ENCODE assay signal across 33 cellular contexts in the genomic region with DNA sequence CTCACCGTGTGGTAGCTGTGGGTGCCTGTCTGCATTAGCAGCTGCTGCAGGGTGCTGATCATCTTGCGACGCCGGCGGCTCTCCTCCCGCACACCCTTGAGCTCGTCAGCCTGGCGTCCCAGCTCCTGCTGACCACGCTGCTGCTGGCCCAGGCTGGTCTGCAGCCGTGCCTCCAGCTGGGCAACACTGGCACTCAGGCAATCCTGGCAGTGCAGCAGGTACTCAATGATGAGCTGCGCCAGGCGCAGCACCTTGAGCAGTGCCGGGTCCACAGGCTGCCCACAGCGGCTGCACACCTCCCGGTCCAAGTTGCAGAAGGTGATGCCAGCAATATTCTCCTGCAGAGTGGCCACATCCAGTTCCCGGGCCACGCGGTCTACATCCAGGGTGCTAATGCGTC. TPM values are rescaled to one million over a fixed set of nuclear protein-coding genes. Genes with fewer than 3 reads are reported as not detected.
"Had no signal": no experiment of that assay in that cellular context is flagged by ENCODE, and none has a peak within 500 bp of the region (broad histone marks: within the 10 kb centered on the region; RNA-seq: fewer than 3 reads in every experiment).

No MANE protein-coding gene starts in this region.

- H3K27me3 ChIP-seq: colonic mucosa, esophagus squamous epithelium, gastrocnemius medialis, heart right ventricle, left lung had no signal

- H3K27ac Mint-ChIP-seq: dendritic cell treated with granulocyte-macrophage colony-stimulating factor and Interleukin-4, amounts not matched to agents 40 ng/mL and 50 ng/mL, for 4 days; effector memory CD8-positive, alpha-beta T cell; endodermal cell; mesothelial cell of epicardium had no signal

- H3K9me3 ChIP-seq: colonic mucosa, esophagus squamous epithelium, gastrocnemius medialis, heart right ventricle, left lung, lower lobe of right lung, mucosa of descending colon had no signal

- H3K9me3 Mint-ChIP-seq: dendritic cell treated with granulocyte-macrophage colony-stimulating factor and Interleukin-4, amounts not matched to agents 40 ng/mL and 50 ng/mL, for 4 days; effector memory CD8-positive, alpha-beta T cell; endodermal cell; mesothelial cell of epicardium had no signal

- ATAC-seq: effector memory CD8-positive, alpha-beta T cell; esophagus mucosa; gastrocnemius medialis; left cardiac atrium; left lung; left ventricle myocardium superior; mucosa of descending colon had no signal

- H3K27ac ChIP-seq: colonic mucosa, epithelial cell of prostate, esophagus squamous epithelium, gastrocnemius medialis, heart right ventricle, left lung, lower lobe of right lung had no signal

- H3K4me1 ChIP-seq: colonic mucosa, esophagus squamous epithelium, gastrocnemius medialis, left lung, lower lobe of right lung had no signal

- H3K36me3 ChIP-seq: colonic mucosa, gastrocnemius medialis had no signal

- H3K4me3 ChIP-seq: colonic mucosa, esophagus squamous epithelium, gastrocnemius medialis, heart right ventricle, left lung, lower lobe of right lung, mucosa of descending colon had no signal

- DNase-seq: cerebellar nuclear complex; colonic mucosa; cortex of kidney; effector CD8-positive, alpha-beta T cell; effector memory CD8-positive, alpha-beta T cell; endodermal cell; erythroblast; esophagus squamous epithelium; foreskin fibroblast; foreskin melanocyte; gastrocnemius medialis; glutamatergic neuron; head of caudate nucleus; heart right ventricle; hippocampal formation; left cardiac atrium; left lung; left ventricle myocardium superior; lower lobe of right lung; mesenchymal stem cell; mucosa of descending colon had no signal

- H3K27me3 Mint-ChIP-seq: dendritic cell treated with granulocyte-macrophage colony-stimulating factor and Interleukin-4, amounts not matched to agents 40 ng/mL and 50 ng/mL, for 4 days had no signal

- H3K4me3 Mint-ChIP-seq: dendritic cell treated with granulocyte-macrophage colony-stimulating factor and Interleukin-4, amounts not matched to agents 40 ng/mL and 50 ng/mL, for 4 days; effector memory CD8-positive, alpha-beta T cell; endodermal cell; mesothelial cell of epicardium had no signal

- H3K4me1 Mint-ChIP-seq: mesothelial cell of epicardium had no signal

RNA-seq across cellular contexts. Expression of gene A4GNT, which starts 28.7 kb away (rescaled TPM):
- total RNA-seq: chondrocyte, colonic mucosa, dermis microvascular lymphatic vessel endothelial cell, endodermal cell, esophagus mucosa, esophagus squamous epithelium, gastrocnemius medialis, glomerular endothelial cell, heart right ventricle, kidney epithelial cell, left cardiac atrium, left lung, left ventricle myocardium superior, lower leg skin, lung microvascular endothelial cell, mesenteric fat pad, mesothelial cell of epicardium, mucosa of descending colon had no signal
- polyA plus RNA-seq: heart right ventricle, keratinocyte had no signal
